Comparison of ENCODE assay signal across 11 cellular contexts in the genomic region with DNA sequence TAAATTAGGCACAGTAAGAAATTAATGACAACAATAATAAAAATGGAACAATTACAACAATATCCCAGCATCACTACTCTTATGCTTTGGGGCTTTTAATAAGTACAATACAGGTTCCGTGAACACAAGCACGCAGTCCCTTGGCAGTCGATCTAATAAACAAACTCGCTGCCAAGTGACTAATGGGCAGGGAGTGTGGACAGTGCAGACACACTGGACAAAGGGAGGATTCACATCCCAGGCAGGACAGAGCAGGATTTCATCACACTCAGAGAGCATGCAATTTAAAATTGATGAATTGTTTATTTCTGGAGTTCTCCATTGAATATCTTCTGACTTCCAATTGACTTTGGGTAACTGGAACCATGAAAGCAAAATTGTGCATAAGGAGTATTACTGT.
DNase-seq lines count a peak whose midpoint lies in the region; TF ChIP-seq lines count a peak whose summit lies in the region.
"Had no signal": no experiment of that assay in that cellular context is flagged by ENCODE, and none has a peak within 500 bp of the region (broad histone marks: within the 10 kb centered on the region; RNA-seq: fewer than 3 reads in every experiment).

No MANE protein-coding gene starts in this region.

- H3K36me3 ChIP-seq in Caco-2 (ENCODE audit: control insufficient read depth, insufficient read depth, low read length): no peaks in the 10 kb centered on the region

- BruUV-seq in Caco-2 (replicated peaks; lab: Mats Ljungman, UMichigan): no TSS peak

- H3K27ac Mint-ChIP-seq in brain (peak overlapping the region in 4 of 5 experiments; percentile 14 to 74 (median 42)), Caco-2 (ENCODE audit: unreplicated experiment) (no peak overlapping the region)
- H3K27ac Mint-ChIP-seq: activated CD4-positive, alpha-beta memory T cell treated with anti-CD3 and anti-CD28 coated beads for 36 hours had no signal

- peak; percentile 84 for DNase-seq in LHCN-M2 (ENCODE audit: low read depth)
- DNase-seq in hippocampal formation (lab: John Stamatoyannopoulos, UW): peak; percentile 70 to 75
- peak; percentile 94 for DNase-seq in superior temporal gyrus (ENCODE audit: extremely low spot score)
- DNase-seq in Caco-2: no peak
- DNase-seq in activated CD8-positive, alpha-beta memory T cell treated with anti-CD3 and anti-CD28 coated beads, Interleukin-2, amount 50 U/mL, for 4 hours: no peak
- DNase-seq in SIG-M5 treated with dmso at 0.1 percent for 504 hours (lab: John Stamatoyannopoulos, UW; ENCODE audit: unreplicated experiment): no peak
- DNase-seq: activated CD4-positive, alpha-beta memory T cell treated with anti-CD3 and anti-CD28 coated beads for 36 hours; cortex of kidney; MV-4-11; stimulated activated naive CD8-positive, alpha-beta T cell treated with anti-CD3 and anti-CD28 coated beads, Interleukin-15, Interleukin-2, amounts not matched to agents 100 U/mL and 50 U/mL, for 24 hours had no signal

- no peaks in the 10 kb centered on the region; the same call in 1 of the 2 replicates for H3K27me3 ChIP-seq in Caco-2 (replicated peaks; ENCODE audit: control insufficient read depth, insufficient read depth, low read length)

- POLR2A ChIA-PET in Caco-2 (lab: Charles Lee): no interaction called here

- no peak overlapping the region for H3K4me3 Mint-ChIP-seq in brain
- no peak overlapping the region for H3K4me3 Mint-ChIP-seq in Caco-2 (ENCODE audit: unreplicated experiment)
- H3K4me3 Mint-ChIP-seq: activated CD4-positive, alpha-beta memory T cell treated with anti-CD3 and anti-CD28 coated beads for 36 hours had no signal

- CTCF ChIA-PET in Caco-2 (lab: Charles Lee): interaction anchor here (0.8 to 2.4 kb wide), 2 partner anchors 236 to 284 kb away, joined by 5 to 13 read pairs; no protein-coding TSS in a partner anchor

- H3K4me1 ChIP-seq in Caco-2: no peaks in the 10 kb centered on the region

- peaks cover 0 to 3% (median 0%) of the 10 kb centered on the region in 5 experiments for H3K9me3 Mint-ChIP-seq in brain
- no peaks in the 10 kb centered on the region for H3K9me3 Mint-ChIP-seq in Caco-2 (ENCODE audit: unreplicated experiment)
- H3K9me3 Mint-ChIP-seq: activated CD4-positive, alpha-beta memory T cell treated with anti-CD3 and anti-CD28 coated beads for 36 hours had no signal

- H3K4me1 Mint-ChIP-seq in brain (peaks cover 29% of the 10 kb centered on the region), Caco-2 (ENCODE audit: low read depth, unreplicated experiment) (no peaks in the 10 kb centered on the region)

- H3K9me3 ChIP-seq in Caco-2: no peaks in the 10 kb centered on the region

- H3K27me3 Mint-ChIP-seq in brain (peaks cover 10% of the 10 kb centered on the region), Caco-2 (ENCODE audit: insufficient read depth, unreplicated experiment) (peaks cover 24% of the 10 kb centered on the region)

- intact Hi-C loops in Caco-2 (cut with micrococcal nuclease; ENCODE audit: unreplicated experiment): no loop called here

- no peak overlapping the region for H3K4me3 ChIP-seq in Caco-2 (ENCODE audit: low read depth, low read length)

- TF ChIP-seq CTCF in brain (conservative IDR thresholded peaks at IDR 0.05) (no peak), Caco-2 (IDR thresholded peaks at IDR 0.05; ENCODE audit: insufficient read depth in 1 of 2, low read depth in 1 of 2, low read length in 1 of 2, severe bottlenecking in 1 of 2, unreplicated experiment in 1 of 2) (no peak)

- H3K36me3 Mint-ChIP-seq in brain (no peaks in the 10 kb centered on the region), Caco-2 (ENCODE audit: insufficient read depth, unreplicated experiment) (no peaks in the 10 kb centered on the region)
- H3K36me3 Mint-ChIP-seq: activated CD4-positive, alpha-beta memory T cell treated with anti-CD3 and anti-CD28 coated beads for 36 hours had no signal

Comparison
In these comparisons a context has a peak if more than half of its experiments do, and no peak if none do; other contexts are left out.
1. DNase-seq: peak in LHCN-M2 (single experiment), hippocampal formation (2 of 2) and superior temporal gyrus (single experiment); none in Caco-2 (0 of 2), activated CD8-positive, alpha-beta memory T cell treated with anti-CD3 and anti-CD28 coated beads, Interleukin-2, amount 50 U/mL, for 4 hours (single experiment) and SIG-M5 treated with dmso at 0.1 percent for 504 hours (single experiment).